8 cellular contexts compared by ENCODE assay signal in genomic region chr1:161013591-161014513, GRCh38. TPM values are rescaled to one million over a fixed set of nuclear protein-coding genes. Genes with fewer than 3 reads are reported as not detected.
A peak's percentile ranks its signal among the peaks of the same experiment; 100 is the strongest.
DNase-seq lines count a peak whose midpoint lies in the region; ATAC-seq and TF ChIP-seq lines count a peak whose summit lies in the region.

No MANE protein-coding gene starts in this region.

- ATAC-seq in GM18909 (IDR thresholded peaks at IDR 0.05; ENCODE audit: poor library complexity, unreplicated experiment) (peak; percentile 88), HG03097 (IDR thresholded peaks at IDR 0.05; ENCODE audit: low FRiP score, unreplicated experiment) (peak; percentile 76)

- DNase-seq in activated effector memory CD4-positive, alpha-beta T cell treated with Interleukin-2 at 50 U/mL for 16 hours: peak; percentile 51
- DNase-seq in head of caudate nucleus (peak in 38 of 42 donors; percentile 11 to 75 (median 46)), posterior vena cava (ENCODE audit: low spot score) (peak; percentile 93), ureter (ENCODE audit: low spot score) (peak; percentile 93), D341Med (ENCODE audit: low spot score) (no peak)

- intact Hi-C loops in head of caudate nucleus (cut with DNase I): no loop called here
- intact Hi-C loops in posterior vena cava (cut with DNase I): no loop called here

TF ChIP-seq in PFSK-1, 5 proteins besides CTCF, POLR2A, EP300 and RAD21:
- peak; percentile 88 for TF ChIP-seq FOXP2 (optimal IDR thresholded peaks at IDR 0.05; ENCODE audit: borderline replicate concordance, extremely low read depth, extremely low read length, insufficient read depth)
- no peak for TF ChIP-seq TAF1 (IDR thresholded peaks at IDR 0.05; ENCODE audit: borderline replicate concordance, insufficient read depth, low read length)

RNA-seq across cellular contexts. Expression of gene F11R, which starts 7.1 kb away (rescaled TPM):
- polyA plus RNA-seq in PFSK-1 (2012; ENCODE audit: insufficient read length, low read depth): 2.7 TPM
- total RNA-seq in posterior vena cava: 10 to 100 TPM; 16.0 to 17.3 TPM
- 166 TPM for total RNA-seq in ureter

RNA-seq across cellular contexts. Expression of gene TSTD1, which starts 24.9 kb away (rescaled TPM):
- polyA plus RNA-seq in PFSK-1 (2012; ENCODE audit: insufficient read length, low read depth): not detected
- 10 to 100 TPM in 1 of 2 donors, 1 to 10 TPM in 1; 4.5 to 12.5 TPM for total RNA-seq in posterior vena cava
- 79.8 TPM for total RNA-seq in ureter

RNA-seq across cellular contexts. Expression of gene USF1, which starts 31.9 kb away (rescaled TPM):
- polyA plus RNA-seq in PFSK-1 (2012; ENCODE audit: insufficient read length, low read depth): 34.5 TPM
- total RNA-seq in posterior vena cava (10 to 100 TPM; 33.5 to 40.0 TPM), ureter (70.7 TPM)

RNA-seq across cellular contexts. Expression of gene ARHGAP30, which starts 55.8 kb away (rescaled TPM):
- polyA plus RNA-seq in PFSK-1 (2012; ENCODE audit: insufficient read length, low read depth): 0.11 TPM
- 10 to 100 TPM; 10.5 to 15.2 TPM for total RNA-seq in posterior vena cava
- 12.1 TPM for total RNA-seq in ureter

RNA-seq across cellular contexts. Expression of gene ITLN2, which starts 59.2 kb away (rescaled TPM):
- polyA plus RNA-seq in PFSK-1 (2012; ENCODE audit: insufficient read length, low read depth): not detected
- total RNA-seq in posterior vena cava (not detected), ureter (not detected)
